ENCODE assay signal across 12 cellular contexts in genomic region chr14:101176535-101177205, GRCh38.
DNase-seq lines count a peak whose midpoint lies in the region; TF ChIP-seq lines count a peak whose summit lies in the region.
"Had no signal": no experiment of that assay in that cellular context is flagged by ENCODE, and none has a peak within 500 bp of the region (broad histone marks: within the 10 kb centered on the region; RNA-seq: fewer than 3 reads in every experiment).

No MANE protein-coding gene starts in this region.

- TF ChIP-seq POLR2A in esophagus muscularis mucosa (IDR thresholded peaks at IDR 0.05; ENCODE audit: low read depth) = no peak

- TF ChIP-seq CTCF in esophagus muscularis mucosa (IDR thresholded peaks at IDR 0.05) (no peak), osteoblast (IDR thresholded peaks at IDR 0.05; ENCODE audit: extremely low read depth, low read depth, low read length) (no peak)

- no peak overlapping the region for H3K4me3 ChIP-seq in esophagus muscularis mucosa
- no peak overlapping the region for H3K4me3 ChIP-seq in osteoblast (ENCODE audit: insufficient read depth, low read length)
- H3K4me3 ChIP-seq: K562 had no signal

- H3K79me2 ChIP-seq in osteoblast (ENCODE audit: insufficient read depth, low read length) = no peaks in the 10 kb centered on the region

- H2AFZ ChIP-seq in osteoblast (ENCODE audit: low read length) = no peak overlapping the region

- intact Hi-C loops in esophagus muscularis mucosa (cut with DNase I) = no loop called here

- peaks cover 0 to 21% (median 16%) of the 10 kb centered on the region in 4 donors for H3K9me3 ChIP-seq in esophagus muscularis mucosa
- no peaks in the 10 kb centered on the region for H3K9me3 ChIP-seq in osteoblast (ENCODE audit: low read depth, low read length)

- H3K4me2 ChIP-seq in osteoblast (ENCODE audit: insufficient read depth, low read length) = no peak overlapping the region

- peak; percentile 2 for DNase-seq in AG08396 (ENCODE audit: low spot score)
- peak; percentile 7 for DNase-seq in AG20443 (ENCODE audit: low spot score)
- DNase-seq in esophagus muscularis mucosa (ENCODE audit: extremely low spot score) = peak; percentile 89
- peak; percentile 80 for DNase-seq in osteoblast (ENCODE audit: insufficient read length, low spot score, missing footprints)
- DNase-seq in stimulated activated naive CD4-positive, alpha-beta T cell treated with Interleukin-2 at 50 U/mL for 16 hours (lab: John Stamatoyannopoulos, UW) = no peak
- no peak for DNase-seq in NCI-H226
- DNase-seq in NCI-H446 treated with DMSO at 0.1 percent for 48 hours (lab: John Stamatoyannopoulos, UW) = no peak
- DNase-seq: C1 segment of cervical spinal cord, DMS 273 treated with DMSO at 0.1 percent for 48 hours, NCI-H2107, NCI-H82 had no signal

- H3K4me1 ChIP-seq in esophagus muscularis mucosa = no peaks in the 10 kb centered on the region
- no peaks in the 10 kb centered on the region for H3K4me1 ChIP-seq in osteoblast (ENCODE audit: insufficient read depth, low read length)

- 91% methylated on average over 15 of the region's 16 CpGs for WGBS in esophagus muscularis mucosa

- no peaks in the 10 kb centered on the region for H4K20me1 ChIP-seq in osteoblast (ENCODE audit: insufficient read depth, low read length)

- no peaks in the 10 kb centered on the region for H3K27me3 ChIP-seq in esophagus muscularis mucosa
- H3K27me3 ChIP-seq in osteoblast (ENCODE audit: insufficient read depth, low read length) = no peaks in the 10 kb centered on the region

- TF ChIP-seq EP300 in esophagus muscularis mucosa (IDR thresholded peaks at IDR 0.05) = no peak

- no peaks in the 10 kb centered on the region for H3K36me3 ChIP-seq in esophagus muscularis mucosa
- no peaks in the 10 kb centered on the region for H3K36me3 ChIP-seq in osteoblast (ENCODE audit: insufficient read depth, low read length)

- no peak overlapping the region for H3K27ac ChIP-seq in esophagus muscularis mucosa (replicated peaks in 1 of 4)
- H3K27ac ChIP-seq in osteoblast (ENCODE audit: low read depth, low read length) = no peak overlapping the region

Comparison
In these comparisons a context has a peak if more than half of its experiments do, and no peak if none do; other contexts are left out.
1. DNase-seq: peak in AG08396 (single experiment), AG20443 (single experiment), esophagus muscularis mucosa (single experiment) and osteoblast (single experiment); none in stimulated activated naive CD4-positive, alpha-beta T cell treated with Interleukin-2 at 50 U/mL for 16 hours (single experiment), NCI-H226 (single experiment) and NCI-H446 treated with DMSO at 0.1 percent for 48 hours (single experiment).